In the genomic region with DNA sequence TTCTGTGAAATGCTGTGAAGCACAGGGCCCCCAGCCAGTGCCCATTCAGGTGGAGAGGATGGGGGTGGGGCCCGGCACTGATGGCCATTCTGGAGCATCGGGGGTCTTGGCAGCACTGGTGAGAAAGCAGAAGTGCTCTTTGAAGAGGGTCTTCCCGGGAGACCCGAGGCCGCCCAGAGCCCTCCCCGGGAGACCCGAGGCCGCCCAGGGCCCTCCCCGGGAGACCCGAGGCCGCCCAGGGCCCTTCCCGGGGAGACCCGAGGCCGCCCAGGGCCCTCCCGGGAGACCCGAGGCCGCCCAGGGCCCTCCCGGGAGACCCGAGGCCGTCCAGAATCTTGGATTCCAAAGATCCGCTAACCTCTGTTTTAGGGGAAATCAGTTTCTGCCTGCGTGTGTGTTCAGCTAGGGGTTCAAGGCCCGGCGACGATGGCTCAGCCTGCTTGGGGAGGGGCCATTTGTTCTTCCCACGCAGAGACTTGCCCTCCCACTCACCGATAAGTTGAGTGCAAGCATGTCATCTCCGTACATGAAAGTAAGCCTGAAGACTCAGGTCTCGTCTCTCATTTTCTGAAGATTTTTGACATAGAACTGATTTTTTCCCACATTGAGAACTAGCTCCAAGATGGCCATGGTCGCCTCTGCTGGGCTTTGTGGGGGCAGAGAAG, we compare ENCODE assay signal across 14 cellular contexts. TPM values are rescaled to one million over a fixed set of nuclear protein-coding genes. Genes with fewer than 3 reads are reported as not detected.
DNase-seq lines count a peak whose midpoint lies in the region; ATAC-seq, FAIRE-seq and TF ChIP-seq lines count a peak whose summit lies in the region.
"Had no signal": no experiment of that assay in that cellular context is flagged by ENCODE, and none has a peak within 500 bp of the region (broad histone marks: within the 10 kb centered on the region; RNA-seq: fewer than 3 reads in every experiment).

No MANE protein-coding gene starts in this region.

- H3K4me2 ChIP-seq in HepG2 (ENCODE audit: low read depth, low read length) = no peak overlapping the region

- H3K36me3 ChIP-seq in HepG2 (replicated peaks in 1 of 2; ENCODE audit: control insufficient read depth in 1 of 2, insufficient read depth in 2 of 2, low read length in 2 of 2) (peaks cover 27 to 66% of the 10 kb centered on the region in 2 experiments), right lobe of liver (peaks cover 0 to 28% (median 2%) of the 10 kb centered on the region in 4 donors), lower lobe of right lung (peaks cover 41% of the 10 kb centered on the region), upper lobe of right lung (peaks cover 22% of the 10 kb centered on the region), esophagus muscularis mucosa (peaks cover 19 to 79% (median 45%) of the 10 kb centered on the region in 4 donors)

- no peak overlapping the region for H3K9ac ChIP-seq in HepG2 (ENCODE audit: insufficient read depth, low read depth, low read length)
- H3K9ac ChIP-seq: GM23248 had no signal

- peaks cover 15% of the 10 kb centered on the region for H3K36me3 Mint-ChIP-seq in chondrocyte (ENCODE audit: low read depth)

- intact Hi-C loops in HepG2 (cut with micrococcal nuclease; ENCODE audit: unreplicated experiment) (no loop called here), right lobe of liver (cut with DNase I) (loop anchor here (10.0 kb wide), 2 partner anchors 98 to 108 kb away; partner anchors contain the start of genes NME4 (in 1 of the 2) and PGAP6 (in 1 of the 2)), lower lobe of right lung (cut with DNase I) (no loop called here), upper lobe of right lung (cut with DNase I) (no loop called here), esophagus muscularis mucosa (cut with DNase I) (no loop called here)

- WGBS in HepG2 (ENCODE audit: low lambda C conversion rate) = 98% methylated on average over 18 of the region's 30 CpGs
- WGBS in right lobe of liver (ENCODE audit: insufficient coverage, low coverage, low lambda C conversion rate, missing lambda C conversion rate) = 100% methylated on average over 3 of the region's 30 CpGs
- 93% methylated on average over 11 of the region's 30 CpGs for WGBS in esophagus muscularis mucosa

- ATAC-seq in HepG2 = no peak
- no peak for ATAC-seq in right lobe of liver
- peak; percentile 54 to 56 for ATAC-seq in lower lobe of right lung
- ATAC-seq in upper lobe of right lung = peak; percentile 32
- ATAC-seq: GM12878 had no signal

- no peaks in the 10 kb centered on the region for H3K9me3 Mint-ChIP-seq in chondrocyte (ENCODE audit: low read depth)

- BruUV-seq in HepG2 (replicated peaks; lab: Mats Ljungman, UMichigan) = no TSS peak

- H3K27ac Mint-ChIP-seq in chondrocyte (ENCODE audit: unreplicated experiment) = peak overlapping the region; percentile 32

- no peak overlapping the region for H2AFZ ChIP-seq in HepG2 (ENCODE audit: low read length)
- H2AFZ ChIP-seq: GM23248 had no signal

- in situ Hi-C loops in HepG2 (cut with HindIII; ENCODE audit: extremely low pct_ligation_motif_present, low pct_unique_long_range_greater_than_20kb) = no loop called here

- H3K4me3 Mint-ChIP-seq in chondrocyte (ENCODE audit: unreplicated experiment) = no peak overlapping the region

- DNase-seq in HepG2 (ENCODE audit: low spot score) (no peak), right lobe of liver (no peak), chondrocyte (ENCODE audit: low spot score) (no peak), lower lobe of right lung (no peak), upper lobe of right lung (no peak), esophagus muscularis mucosa (ENCODE audit: extremely low spot score) (no peak), dedifferentiated amniotic fluid mesenchymal stem cell (ENCODE audit: extremely low spot score) (no peak)
- no peak for DNase-seq in stimulated activated CD4-positive, alpha-beta T cell treated with anti-CD3 and anti-CD28 coated beads, Interleukin-1b, Interleukin-23, amount 100 ng/mL, for 48 hours
- DNase-seq: Caco-2, DMS53, GM23248, KBM-7, NCI-H1092 treated with DMSO at 0.1 percent for 48 hours had no signal

- CTCF ChIA-PET in HepG2 (lab: Yijun Ruan, JAX; ENCODE audit: low intra/inter-chr PET ratio, low total read pairs) = no interaction called here

- H3K4me3 ChIP-seq in HepG2 (replicated peaks in 1 of 3; ENCODE audit: insufficient read depth in 1 of 3, low read depth in 2 of 3, low read length in 3 of 3) = no peak overlapping the region
- H3K4me3 ChIP-seq in right lobe of liver = no peak overlapping the region
- no peak overlapping the region for H3K4me3 ChIP-seq in lower lobe of right lung
- H3K4me3 ChIP-seq in upper lobe of right lung = no peak overlapping the region
- no peak overlapping the region for H3K4me3 ChIP-seq in esophagus muscularis mucosa
- H3K4me3 ChIP-seq: GM12878, GM23248 had no signal

- no peaks in the 10 kb centered on the region for H3K4me1 ChIP-seq in HepG2 (ENCODE audit: insufficient read depth, low read length)
- no peaks in the 10 kb centered on the region for H3K4me1 ChIP-seq in right lobe of liver
- H3K4me1 ChIP-seq in lower lobe of right lung = no peaks in the 10 kb centered on the region
- no peaks in the 10 kb centered on the region for H3K4me1 ChIP-seq in upper lobe of right lung
- no peaks in the 10 kb centered on the region for H3K4me1 ChIP-seq in esophagus muscularis mucosa
- H3K4me1 ChIP-seq: Caco-2 had no signal

- no peaks in the 10 kb centered on the region for H3K79me2 ChIP-seq in HepG2 (ENCODE audit: insufficient read depth, low read length)

- FAIRE-seq in HepG2 (lab: Jason Lieb, UNC) = no peak
- FAIRE-seq: GM12878 had no signal

- no peaks in the 10 kb centered on the region for H4K20me1 ChIP-seq in HepG2 (ENCODE audit: insufficient read depth, low read length)

- no peak overlapping the region for H3K27ac ChIP-seq in HepG2 (ENCODE audit: extremely low read length, insufficient read depth, low read length)
- no peak overlapping the region for H3K27ac ChIP-seq in right lobe of liver
- no peak overlapping the region for H3K27ac ChIP-seq in lower lobe of right lung
- H3K27ac ChIP-seq in upper lobe of right lung = no peak overlapping the region
- H3K27ac ChIP-seq in esophagus muscularis mucosa (replicated peaks in 1 of 4) = no peak overlapping the region
- H3K27ac ChIP-seq: GM23248 had no signal

- TF ChIP-seq EP300 in HepG2 (IDR thresholded peaks at IDR 0.05; ENCODE audit: low read depth in 2 of 2, low read length in 2 of 2) = no peak
- TF ChIP-seq EP300 in HepG2 (CRISPR knock-in tag; IDR thresholded peaks at IDR 0.05; ENCODE audit: borderline replicate concordance) = no peak
- TF ChIP-seq EP300 in esophagus muscularis mucosa (IDR thresholded peaks at IDR 0.05) = no peak

- no peaks in the 10 kb centered on the region for H3K27me3 ChIP-seq in HepG2 (ENCODE audit: control insufficient read depth in 1 of 2, insufficient read depth in 2 of 2, low read length in 2 of 2)
- H3K27me3 ChIP-seq in right lobe of liver = no peaks in the 10 kb centered on the region
- H3K27me3 ChIP-seq in lower lobe of right lung (ENCODE audit: low read depth) = no peaks in the 10 kb centered on the region
- no peaks in the 10 kb centered on the region for H3K27me3 ChIP-seq in upper lobe of right lung
- no peaks in the 10 kb centered on the region for H3K27me3 ChIP-seq in esophagus muscularis mucosa

- TF ChIP-seq POLR2A in HepG2 (IDR thresholded peaks at IDR 0.05; ENCODE audit: insufficient read depth in 1 of 2, low read depth in 2 of 2, low read length in 2 of 2) = no peak
- TF ChIP-seq POLR2A in right lobe of liver (IDR thresholded peaks at IDR 0.05) = no peak
- TF ChIP-seq POLR2A in esophagus muscularis mucosa (IDR thresholded peaks at IDR 0.05; ENCODE audit: low read depth) = no peak

- no peak for TF ChIP-seq RAD21 in HepG2 (CRISPR knock-in tag; IDR thresholded peaks at IDR 0.05)

- POLR2A ChIA-PET in HepG2 (lab: Yijun Ruan, JAX) = no interaction called here

- H3K4me1 Mint-ChIP-seq in chondrocyte (ENCODE audit: low read depth) = peaks cover 8% of the 10 kb centered on the region

- H3K9me3 ChIP-seq in HepG2 (ENCODE audit: low read length) (no peaks in the 10 kb centered on the region), right lobe of liver (no peaks in the 10 kb centered on the region), lower lobe of right lung (no peaks in the 10 kb centered on the region), upper lobe of right lung (no peaks in the 10 kb centered on the region), esophagus muscularis mucosa (no peaks in the 10 kb centered on the region)
- H3K9me3 ChIP-seq: Caco-2 had no signal

- no peaks in the 10 kb centered on the region for H3K27me3 Mint-ChIP-seq in chondrocyte (ENCODE audit: low read depth)

- no peak for TF ChIP-seq CTCF in HepG2 (CRISPR knock-in tag; IDR thresholded peaks at IDR 0.05)
- TF ChIP-seq CTCF in right lobe of liver (IDR thresholded peaks at IDR 0.05) = no peak
- no peak for TF ChIP-seq CTCF in chondrocyte (IDR thresholded peaks at IDR 0.05)
- TF ChIP-seq CTCF in lower lobe of right lung (IDR thresholded peaks at IDR 0.05) = no peak
- no peak for TF ChIP-seq CTCF in upper lobe of right lung (IDR thresholded peaks at IDR 0.05)
- TF ChIP-seq CTCF in esophagus muscularis mucosa (IDR thresholded peaks at IDR 0.05) = no peak

RNA-seq across cellular contexts. Expression of gene CAPN15, which starts 35.2 kb away (rescaled TPM):
- total RNA-seq in HepG2 (2016; rRNA removed; fragmentation: Illumina TruSeq; extraction: Trizol) (15.0 and 24.5 TPM in 2 replicates), right lobe of liver (10 to 100 TPM; 17.3 to 34.3 (median 23.3) TPM), chondrocyte (28.8 to 32.0 TPM (median 29.7 TPM) in 3 replicates), lower lobe of right lung (44.3 TPM), upper lobe of right lung (45.2 TPM), esophagus muscularis mucosa (10 to 100 TPM; 24.9 to 44.7 (median 43.3) TPM)
- 4.2 and 4.4 TPM in 2 replicates for total RNA-seq in HepG2 (2016; cell fraction: cytosol; rRNA removed; fragmentation: Illumina TruSeq; extraction: Trizol; ENCODE audit: low read depth)
- 12.6 and 24.1 TPM in 2 replicates for total RNA-seq in HepG2 (2016; cell fraction: insoluble cytoplasmic fraction; rRNA removed; fragmentation: Illumina TruSeq; extraction: Trizol)
- 16.3 and 16.4 TPM in 2 replicates for total RNA-seq in HepG2 (2016; cell fraction: membrane; rRNA removed; fragmentation: Illumina TruSeq; extraction: Trizol)
- 14.9 and 20.4 TPM in 2 replicates for total RNA-seq in HepG2 (2016; cell fraction: nucleus; rRNA removed; fragmentation: Illumina TruSeq; extraction: Trizol)
- 14.9 and 22.2 TPM in 2 replicates for polyA plus RNA-seq in HepG2 (2011; rRNA removed)
- polyA plus RNA-seq in HepG2 (2011; cell fraction: cytosol; rRNA removed) = 11.3 and 22.6 TPM in 2 replicates
- polyA plus RNA-seq in HepG2 (2011; cell fraction: nucleus; rRNA removed) = 103 and 145 TPM in 2 replicates
- polyA plus RNA-seq in HepG2 (2012) = 17.6 and 19.5 TPM in 2 replicates
- 5.8 and 6.0 TPM in 2 replicates for polyA plus RNA-seq in HepG2 (2016; cell fraction: cytosol; fragmentation: Illumina TruSeq; extraction: Trizol; ENCODE audit: low read depth)
- 20.7 and 26.7 TPM in 2 replicates for polyA plus RNA-seq in HepG2 (2016; cell fraction: insoluble cytoplasmic fraction; fragmentation: Illumina TruSeq; extraction: Trizol; ENCODE audit: low read depth)
- polyA plus RNA-seq in HepG2 (2016; cell fraction: membrane; fragmentation: Illumina TruSeq; extraction: Trizol; ENCODE audit: low read depth) = 16.3 and 19.3 TPM in 2 replicates
- 67.7 and 68.0 TPM in 2 replicates for polyA plus RNA-seq in HepG2 (2016; cell fraction: nucleus; fragmentation: Illumina TruSeq; extraction: Trizol; ENCODE audit: insufficient read depth, low read depth)
- 22.1 and 60.1 TPM in 2 replicates for polyA minus RNA-seq in HepG2 (2011; rRNA and poly(A)+ RNA removed; ENCODE audit: low replicate concordance)
- 39.5 and 41.1 TPM in 2 replicates for polyA minus RNA-seq in HepG2 (2011; cell fraction: cytosol; rRNA and poly(A)+ RNA removed)
- 16.0 and 18.4 TPM in 2 replicates for polyA minus RNA-seq in HepG2 (2011; cell fraction: nucleus; rRNA and poly(A)+ RNA removed)

Comparison
In these comparisons a context has a peak if more than half of its experiments do, and no peak if none do; other contexts are left out.
1. intact Hi-C loops: an anchor here in right lobe of liver (10.0 kb wide); none called in HepG2, lower lobe of right lung, upper lobe of right lung and esophagus muscularis mucosa.
2. ATAC-seq: peak in lower lobe of right lung (2 of 2) and upper lobe of right lung (single experiment); none in HepG2 (single experiment) and right lobe of liver (0 of 4).